Comparison of ENCODE assay signal across 7 cellular contexts in the genomic region with DNA sequence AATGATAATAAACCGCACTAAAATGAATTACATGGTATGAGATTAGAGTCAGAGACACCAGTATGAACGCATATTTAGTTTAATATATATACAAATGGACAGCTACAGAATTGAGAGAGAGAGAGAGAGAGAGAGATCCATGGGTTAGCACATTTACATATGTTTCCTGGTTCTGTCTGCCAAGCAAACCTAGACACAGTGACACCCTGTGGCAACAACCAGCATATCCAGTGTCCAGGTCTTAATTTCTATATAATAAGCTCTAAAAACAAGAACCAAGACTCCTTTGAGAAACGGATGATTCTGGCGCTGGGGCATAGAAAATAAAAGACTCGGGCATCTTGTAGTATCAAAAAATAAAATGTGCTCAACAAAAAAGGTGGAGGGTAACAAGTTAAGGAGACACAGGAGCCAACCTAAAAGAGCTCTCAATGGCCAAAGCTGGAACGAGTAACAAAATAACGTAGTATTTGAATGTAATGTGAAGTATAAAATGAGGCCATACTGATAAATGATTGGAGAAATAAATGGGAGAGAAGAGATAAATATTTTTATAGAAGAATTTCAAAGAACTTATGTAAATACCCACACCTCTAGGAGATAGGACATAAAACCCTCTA.
DNase-seq lines count a peak whose midpoint lies in the region; ATAC-seq, FAIRE-seq and TF ChIP-seq lines count a peak whose summit lies in the region.

No MANE protein-coding gene starts in this region.

- no peak for FAIRE-seq in keratinocyte (lab: Jason Lieb, UNC)

- H2AFZ ChIP-seq in keratinocyte (ENCODE audit: control insufficient read depth, low read length): no peak overlapping the region

- POLR2A ChIA-PET in GM10248 (lab: Yijun Ruan, JAX): interaction anchor here (0.5 kb wide), 1 partner anchor 176 kb away, joined by 3 read pairs; no protein-coding TSS in a partner anchor

- TF ChIP-seq EP300 in Ishikawa (IDR thresholded peaks at IDR 0.05; ENCODE audit: borderline replicate concordance): no peak

- CTCF ChIA-PET in GM10248 (lab: Yijun Ruan, JAX): interaction anchor here (0.7 to 3.2 kb wide), 37 partner anchors 9 to 797 kb away, joined by 3 to 43 read pairs (median 6); no protein-coding TSS in a partner anchor

- no peaks in the 10 kb centered on the region for H3K79me2 ChIP-seq in keratinocyte (ENCODE audit: control insufficient read depth, insufficient read depth, low read length)

- H3K9me1 ChIP-seq in keratinocyte (ENCODE audit: control insufficient read depth, extremely low read depth, insufficient read depth, low read length): no peaks in the 10 kb centered on the region

- dilution Hi-C loops in keratinocyte (cut with MboI; ENCODE audit: extremely low pct_ligation_motif_present, low sequenced_read_pairs): loop anchor here (25.0 kb wide), 1 partner anchor 204 kb away; no protein-coding TSS in a partner anchor

- ATAC-seq in GM21717 (IDR thresholded peaks at IDR 0.05; ENCODE audit: unreplicated experiment): peak; percentile 95

- H3K4me1 ChIP-seq in SJCRH30 (no peaks in the 10 kb centered on the region; the same call in 1 of the 2 replicates), keratinocyte (ENCODE audit: control insufficient read depth, extremely low read depth, insufficient read depth, low read length) (no peaks in the 10 kb centered on the region)

- H3K9ac ChIP-seq in keratinocyte (ENCODE audit: control insufficient read depth, extremely low read depth, insufficient read depth, low read length): no peak overlapping the region

- peak; percentile 61 for TF ChIP-seq RAD21 in Ishikawa (IDR thresholded peaks at IDR 0.05; ENCODE audit: low read depth)

- H3K27me3 ChIP-seq in SJCRH30: no peaks in the 10 kb centered on the region
- H3K27me3 ChIP-seq in keratinocyte (ENCODE audit: control insufficient read depth, extremely low read depth, insufficient read depth, low read length): no peaks in the 10 kb centered on the region

- H3K36me3 ChIP-seq in SJCRH30 (no peaks in the 10 kb centered on the region), keratinocyte (ENCODE audit: control insufficient read depth in 2 of 2, extremely low read depth in 1 of 2, insufficient read depth in 2 of 2, low read length in 2 of 2) (no peaks in the 10 kb centered on the region)

- peak; percentile 45 for TF ChIP-seq CTCF in GM10248 (IDR thresholded peaks at IDR 0.05; ENCODE audit: control extremely low read depth, extremely low read depth, low read depth, missing control alignments)
- peak; percentile 72 for TF ChIP-seq CTCF in astrocyte of the spinal cord (IDR thresholded peaks at IDR 0.05; ENCODE audit: low read depth, low read length)
- peak; percentile 50 to 70 (median 64) for TF ChIP-seq CTCF in keratinocyte (optimal IDR thresholded peaks at IDR 0.05 in 1 of 3, IDR thresholded peaks at IDR 0.05 in 1 of 3, conservative IDR thresholded peaks at IDR 0.05 in 1 of 3; ENCODE audit: extremely low read depth in 1 of 3, insufficient read depth in 2 of 3, low read length in 3 of 3)

- no peaks in the 10 kb centered on the region for H4K20me1 ChIP-seq in keratinocyte (ENCODE audit: control insufficient read depth, extremely low read depth, insufficient read depth, low read length)

- H3K4me2 ChIP-seq in keratinocyte (ENCODE audit: control insufficient read depth, extremely low read depth, insufficient read depth, low read depth, low read length): no peak overlapping the region

- H3K4me3 ChIP-seq in SJCRH30 (no peak overlapping the region), astrocyte of the spinal cord (ENCODE audit: low read depth, low read length) (no peak overlapping the region), keratinocyte (ENCODE audit: control insufficient read depth in 2 of 3, extremely low read depth in 1 of 3, insufficient read depth in 2 of 3, low read depth in 1 of 3, low read length in 3 of 3) (no peak overlapping the region)

- H3K27ac ChIP-seq in SJCRH30 (no peak overlapping the region), keratinocyte (ENCODE audit: control insufficient read depth, insufficient read depth, low read length) (no peak overlapping the region)

- peak; percentile 44 for DNase-seq in GM10248 (ENCODE audit: extremely low spot score)
- peak; percentile 18 to 50 for DNase-seq in SJCRH30
- peak; percentile 75 for DNase-seq in astrocyte of the spinal cord (ENCODE audit: low read depth, low spot score)
- DNase-seq in keratinocyte (ENCODE audit: low read depth, low spot score): no peak
- DNase-seq in stimulated activated CD8-positive, alpha-beta memory T cell treated with anti-CD3 and anti-CD28 coated beads, Interleukin-4, amount 100 ng/mL, for 48 hours: peak; percentile 44

- H3K9me3 ChIP-seq in SJCRH30 (replicated peaks) (no peaks in the 10 kb centered on the region), keratinocyte (ENCODE audit: control insufficient read depth, low read depth, low read length) (no peaks in the 10 kb centered on the region)

- in situ Hi-C loops in astrocyte of the spinal cord (cut with HindIII; ENCODE audit: low sequenced_read_pairs): no loop called here

TF ChIP-seq in Ishikawa, 13 proteins besides CTCF, POLR2A, EP300 and RAD21:
- TF ChIP-seq TEAD4 (IDR thresholded peaks at IDR 0.05) (no peak), ZBTB7A (IDR thresholded peaks at IDR 0.05; ENCODE audit: low read depth) (no peak), CREB1 (IDR thresholded peaks at IDR 0.05; ENCODE audit: low read depth) (0 out of 2 replicates have a peak, but pooled peaks have one; percentile 25), TCF12 (IDR thresholded peaks at IDR 0.05; ENCODE audit: low read depth) (no peak), TAF1 (IDR thresholded peaks at IDR 0.05; ENCODE audit: low read depth) (no peak)
